ENCODE assay signal across 8 cellular contexts in genomic region chr2:162731917-162732804, GRCh38.
DNase-seq lines count a peak whose midpoint lies in the region; ATAC-seq and TF ChIP-seq lines count a peak whose summit lies in the region.

No MANE protein-coding gene starts in this region.

- POLR2A ChIA-PET in naive thymus-derived CD4-positive, alpha-beta T cell (lab: Charles Lee), result no interaction called here
- POLR2A ChIA-PET in MCF 10A (lab: Yijun Ruan, JAX), result interaction anchor here (0.8 kb wide), 1 partner anchor 13 kb away, joined by 3 read pairs; no protein-coding TSS in a partner anchor

- no peak overlapping the region for H3K4me2 ChIP-seq in osteoblast (ENCODE audit: insufficient read depth, low read length)

- ATAC-seq in HG02588 (IDR thresholded peaks at IDR 0.05; ENCODE audit: unreplicated experiment), result peak; percentile 89
- no peak for ATAC-seq in naive thymus-derived CD4-positive, alpha-beta T cell

- no peaks in the 10 kb centered on the region for H3K27me3 ChIP-seq in MG63
- H3K27me3 ChIP-seq in naive thymus-derived CD4-positive, alpha-beta T cell (ENCODE audit: control insufficient read depth in 2 of 2, insufficient read depth in 2 of 2, low read length in 2 of 2), result no peaks in the 10 kb centered on the region
- no peaks in the 10 kb centered on the region for H3K27me3 ChIP-seq in osteoblast (ENCODE audit: insufficient read depth, low read length)

- H3K27ac ChIP-seq in naive thymus-derived CD4-positive, alpha-beta T cell (ENCODE audit: low read depth, low read length), result no peak overlapping the region
- no peak overlapping the region for H3K27ac ChIP-seq in osteoblast (ENCODE audit: low read depth, low read length)

- no peaks in the 10 kb centered on the region for H3K36me3 ChIP-seq in MG63
- no peaks in the 10 kb centered on the region for H3K36me3 ChIP-seq in naive thymus-derived CD4-positive, alpha-beta T cell (ENCODE audit: control insufficient read depth in 2 of 3, insufficient read depth in 3 of 3, low read length in 3 of 3)
- H3K36me3 ChIP-seq in osteoblast (ENCODE audit: insufficient read depth, low read length), result no peaks in the 10 kb centered on the region

- H3K9me3 ChIP-seq in MG63, result no peaks in the 10 kb centered on the region
- H3K9me3 ChIP-seq in naive thymus-derived CD4-positive, alpha-beta T cell (ENCODE audit: control insufficient read depth in 2 of 3, low read length in 3 of 3), result no peaks in the 10 kb centered on the region
- no peaks in the 10 kb centered on the region for H3K9me3 ChIP-seq in osteoblast (ENCODE audit: low read depth, low read length)

- CTCF ChIA-PET in naive thymus-derived CD4-positive, alpha-beta T cell (lab: Charles Lee), result interaction anchor here (0.6 kb wide), 1 partner anchor 22 kb away, joined by 3 read pairs; no protein-coding TSS in a partner anchor
- CTCF ChIA-PET in MCF 10A (lab: Yijun Ruan, JAX), result no interaction called here

- no peak overlapping the region for H3K4me3 Mint-ChIP-seq in naive thymus-derived CD4-positive, alpha-beta T cell
- no peak overlapping the region for H3K4me3 Mint-ChIP-seq in MCF 10A (ENCODE audit: unreplicated experiment)

- peaks cover 0 to 7% (median 0%) of the 10 kb centered on the region in 7 donors for H3K4me1 Mint-ChIP-seq in naive thymus-derived CD4-positive, alpha-beta T cell
- H3K4me1 Mint-ChIP-seq in MCF 10A (ENCODE audit: insufficient read depth, unreplicated experiment), result no peaks in the 10 kb centered on the region

- H4K20me1 ChIP-seq in osteoblast (ENCODE audit: insufficient read depth, low read length), result no peaks in the 10 kb centered on the region

- TF ChIP-seq CTCF in osteoblast (IDR thresholded peaks at IDR 0.05; ENCODE audit: extremely low read depth, low read depth, low read length) (no peak), MCF 10A (IDR thresholded peaks at IDR 0.05; ENCODE audit: unreplicated experiment) (no peak)

- H3K27ac Mint-ChIP-seq in naive thymus-derived CD4-positive, alpha-beta T cell, result no peak overlapping the region
- no peak overlapping the region for H3K27ac Mint-ChIP-seq in MCF 10A (ENCODE audit: low read depth, unreplicated experiment)

- H3K36me3 Mint-ChIP-seq in naive thymus-derived CD4-positive, alpha-beta T cell, result no peaks in the 10 kb centered on the region
- H3K36me3 Mint-ChIP-seq in MCF 10A (ENCODE audit: insufficient read depth, unreplicated experiment), result no peaks in the 10 kb centered on the region

- H3K4me3 ChIP-seq in MG63 (peak overlapping the region; percentile 26), osteoblast (ENCODE audit: insufficient read depth, low read length) (no peak overlapping the region)
- H3K4me3 ChIP-seq in naive thymus-derived CD4-positive, alpha-beta T cell (ENCODE audit: low read length), result peak overlapping the region; percentile 17

- H3K79me2 ChIP-seq in osteoblast (ENCODE audit: insufficient read depth, low read length), result no peaks in the 10 kb centered on the region

- no peaks in the 10 kb centered on the region for H3K4me1 ChIP-seq in naive thymus-derived CD4-positive, alpha-beta T cell (ENCODE audit: control insufficient read depth in 2 of 2, insufficient read depth in 2 of 2, low read length in 2 of 2)
- no peaks in the 10 kb centered on the region for H3K4me1 ChIP-seq in osteoblast (ENCODE audit: insufficient read depth, low read length)

- DNase-seq in NCI-H510A treated with DMSO at 0.1 percent for 48 hours (lab: John Stamatoyannopoulos, UW) (peak; percentile 28), NCI-H510A (lab: John Stamatoyannopoulos, UW) (no peak), MG63 (no peak), NCI-H524 (lab: John Stamatoyannopoulos, UW) (no peak), osteoblast (ENCODE audit: insufficient read length, low spot score, missing footprints) (no peak), MCF 10A (ENCODE audit: unreplicated experiment) (no peak)
- DNase-seq in naive thymus-derived CD4-positive, alpha-beta T cell, result no peak

- H3K9me3 Mint-ChIP-seq in naive thymus-derived CD4-positive, alpha-beta T cell, result peaks cover 0 to 16% (median 0%) of the 10 kb centered on the region in 11 donors
- H3K9me3 Mint-ChIP-seq in MCF 10A (ENCODE audit: unreplicated experiment), result no peaks in the 10 kb centered on the region

- no TSS peak for BruUV-seq in MCF 10A (replicated peaks; lab: Mats Ljungman, UMichigan)

- H2AFZ ChIP-seq in osteoblast (ENCODE audit: low read length), result no peak overlapping the region

- no peaks in the 10 kb centered on the region for H3K27me3 Mint-ChIP-seq in naive thymus-derived CD4-positive, alpha-beta T cell
- peaks cover 34% of the 10 kb centered on the region for H3K27me3 Mint-ChIP-seq in MCF 10A (ENCODE audit: insufficient read depth, unreplicated experiment)

- intact Hi-C loops in naive thymus-derived CD4-positive, alpha-beta T cell (cut with micrococcal nuclease), result no loop called here
- intact Hi-C loops in MCF 10A (cut with micrococcal nuclease), result no loop called here
